In genomic region chr14:59871166-59871495, GRCh38 we compare ENCODE assay signal across 9 cellular contexts. TPM values are rescaled to one million over a fixed set of nuclear protein-coding genes. Genes with fewer than 3 reads are reported as not detected.
DNase-seq lines count a peak whose midpoint lies in the region; ATAC-seq and TF ChIP-seq lines count a peak whose summit lies in the region.
"Had no signal": no experiment of that assay in that cellular context is flagged by ENCODE, and none has a peak within 500 bp of the region (broad histone marks: within the 10 kb centered on the region; RNA-seq: fewer than 3 reads in every experiment).

No MANE protein-coding gene starts in this region.

- H3K9me3 ChIP-seq in SJCRH30 (replicated peaks): no peaks in the 10 kb centered on the region
- H3K9me3 ChIP-seq: ovary had no signal

- H3K36me3 ChIP-seq in SJCRH30: no peaks in the 10 kb centered on the region
- H3K36me3 ChIP-seq: ovary had no signal

- H3K4me1 ChIP-seq in SJCRH30: peaks cover 2% of the 10 kb centered on the region; the same call in 1 of the 2 replicates

- H3K27me3 ChIP-seq in SJCRH30: no peaks in the 10 kb centered on the region
- H3K27me3 ChIP-seq: ovary had no signal

- ATAC-seq in GM18909 (IDR thresholded peaks at IDR 0.05; ENCODE audit: poor library complexity, unreplicated experiment): peak; percentile 19
- ATAC-seq in GM21447 (IDR thresholded peaks at IDR 0.05; ENCODE audit: unreplicated experiment): no peak

- peak overlapping the region; percentile 66 for H3K4me3 ChIP-seq in SJCRH30
- peak overlapping the region; percentile 38 to 56 for H3K4me3 ChIP-seq in foreskin fibroblast (ENCODE audit: low read depth in 1 of 2, low read length in 2 of 2)
- peak overlapping the region; percentile 54 for H3K4me3 ChIP-seq in skeletal muscle cell (ENCODE audit: low read depth, low read length)

- H3K27ac ChIP-seq in SJCRH30: no peak overlapping the region
- H3K27ac ChIP-seq: ovary had no signal

- no peak for TF ChIP-seq CTCF in foreskin fibroblast (IDR thresholded peaks at IDR 0.05; ENCODE audit: low read depth, low read length)

- no peak for DNase-seq in SJCRH30
- DNase-seq in foreskin fibroblast: no peak
- no peak for DNase-seq in skeletal muscle cell (ENCODE audit: low read depth)
- DNase-seq in activated CD4-positive, CD25-positive, alpha-beta regulatory T cell treated with anti-CD3 and anti-CD28 coated beads, Interleukin-2, amount 50 U/mL, for 72 hours: no peak
- no peak for DNase-seq in stimulated activated naive CD4-positive, alpha-beta T cell treated with Interleukin-2 at 50 U/mL for 16 hours (lab: John Stamatoyannopoulos, UW)
- DNase-seq in NCI-H1436 (lab: John Stamatoyannopoulos, UW): no peak
- DNase-seq: ovary had no signal

RNA-seq across cellular contexts. Expression of gene RTN1, which starts 0.6 kb away (rescaled TPM):
- 0.46 and 0.49 TPM in 2 replicates for total RNA-seq in SJCRH30 (2014; rRNA removed; shearing (Covaris generic))

RNA-seq across cellular contexts. Expression of gene LRRC9, which starts 48.8 kb away (rescaled TPM):
- not detected in 2 replicates for total RNA-seq in SJCRH30 (2014; rRNA removed; shearing (Covaris generic))
